In the genomic region with DNA sequence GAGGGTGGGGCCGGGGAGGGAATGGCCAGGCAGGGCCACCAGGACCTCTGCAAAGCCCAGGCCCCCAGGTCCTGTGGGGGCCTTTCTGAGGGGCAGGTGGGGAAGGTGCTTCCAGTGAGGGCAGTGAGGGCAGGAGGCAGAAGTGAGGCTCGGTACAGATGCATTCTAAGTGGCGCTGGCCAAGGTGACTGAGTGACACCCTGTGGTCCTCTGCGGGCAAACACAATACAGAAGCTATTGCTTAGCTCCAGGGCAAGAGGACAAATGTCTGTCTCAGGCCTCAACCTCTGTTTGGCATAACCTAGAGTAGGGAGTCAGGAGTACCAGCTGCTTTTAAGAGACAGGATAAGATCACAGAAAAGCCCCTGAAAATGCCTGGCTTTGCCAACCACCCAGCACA, we compare ENCODE assay signal across 30 cellular contexts. TPM values are rescaled to one million over a fixed set of nuclear protein-coding genes. Genes with fewer than 3 reads are reported as not detected.
"Had no signal": no experiment of that assay in that cellular context is flagged by ENCODE, and none has a peak within 500 bp of the region (broad histone marks: within the 10 kb centered on the region; RNA-seq: fewer than 3 reads in every experiment).

No MANE protein-coding gene starts in this region.

- H3K27me3 Mint-ChIP-seq: activated CD8-positive, alpha-beta memory T cell treated with anti-CD3 and anti-CD28 coated beads, Interleukin-2, amount 10 ng/mL, durations not matched to agents 7 days and 5 days; brain had no signal

- H3K9me3 ChIP-seq: SJSA1 had no signal

- DNase-seq: activated CD4-positive, alpha-beta T cell treated with anti-CD3 and anti-CD28 coated beads for 48 hours; activated CD4-positive, alpha-beta T cell treated with anti-CD3 and anti-CD28 coated beads, Interleukin-2, amount 50 U/mL, for 48 hours; activated CD4-positive, CD25-positive, alpha-beta regulatory T cell treated with anti-CD3 and anti-CD28 coated beads, Interleukin-2, amount 50 U/mL, for 72 hours; activated CD8-positive, alpha-beta memory T cell treated with anti-CD3 and anti-CD28 coated beads, Interleukin-2, amount 10 ng/mL, durations not matched to agents 7 days and 5 days; activated effector memory CD4-positive, alpha-beta T cell treated with Interleukin-2 at 50 U/mL for 16 hours; activated naive CD4-positive, alpha-beta T cell; activated naive CD8-positive, alpha-beta T cell treated with anti-CD3 and anti-CD28 coated beads, Interleukin-2, amount 50 U/mL, for 24 hours; activated T-cell treated with anti-CD3 and anti-CD28 coated beads, Interleukin-2, amount 50 U/mL, for 24 hours; amniotic stem cell; Kasumi-1; NCI-H1092 treated with DMSO at 0.1 percent for 48 hours; NCI-H1417 treated with DMSO at 0.1 percent for 48 hours; NCI-H1694; NCI-H2029; NCI-H510A treated with DMSO at 0.1 percent for 48 hours; NCI-H69; PC-9; Right ventricle myocardium superior; SW 1271; T-helper 9 cell had no signal

- H3K27ac Mint-ChIP-seq: activated CD8-positive, alpha-beta memory T cell treated with anti-CD3 and anti-CD28 coated beads, Interleukin-2, amount 10 ng/mL, durations not matched to agents 7 days and 5 days; activated naive CD8-positive, alpha-beta T cell treated with anti-CD3 and anti-CD28 coated beads, Interleukin-2, amount 50 U/mL, for 24 hours; activated T-cell treated with anti-CD3 and anti-CD28 coated beads, Interleukin-2, amount 50 U/mL, for 24 hours; activated T-helper 1 cell treated with anti-CD3 and anti-CD28 coated beads, Interleukin-12 subunit alpha, Interleukin-12 subunit beta, Interleukin-2, Interleukin-4 antibody, amounts not matched to agents 30 ng/mL and 10 ng/mL and 1 ng/mL, durations not matched to agents 14 hours and 24 hours and 36 hours; T-helper 1 cell treated with Interleukin-12 subunit alpha and Interleukin-12 subunit beta and Interleukin-4 antibody, amounts not matched to agents 30 μg/mL and 1 μg/mL, for 36 hours; WTC11 had no signal

- H3K36me3 Mint-ChIP-seq: activated CD8-positive, alpha-beta memory T cell treated with anti-CD3 and anti-CD28 coated beads, Interleukin-2, amount 10 ng/mL, durations not matched to agents 7 days and 5 days; activated naive CD4-positive, alpha-beta T cell treated with anti-CD3 and anti-CD28 coated beads, Interleukin-2, amount 50 U/mL, for 72 hours had no signal

- H3K4me3 Mint-ChIP-seq: activated CD8-positive, alpha-beta memory T cell treated with anti-CD3 and anti-CD28 coated beads, Interleukin-2, amount 10 ng/mL, durations not matched to agents 7 days and 5 days; activated naive CD8-positive, alpha-beta T cell treated with anti-CD3 and anti-CD28 coated beads, Interleukin-2, amount 50 U/mL, for 24 hours; activated T-cell treated with anti-CD3 and anti-CD28 coated beads, Interleukin-2, amount 50 U/mL, for 24 hours; activated T-helper 1 cell treated with anti-CD3 and anti-CD28 coated beads, Interleukin-12 subunit alpha, Interleukin-12 subunit beta, Interleukin-2, Interleukin-4 antibody, amounts not matched to agents 30 ng/mL and 10 ng/mL and 1 ng/mL, durations not matched to agents 14 hours and 24 hours and 36 hours; brain; T-helper 1 cell treated with Interleukin-12 subunit alpha and Interleukin-12 subunit beta and Interleukin-4 antibody, amounts not matched to agents 30 μg/mL and 1 μg/mL, for 36 hours; WTC11 had no signal

- FAIRE-seq: astrocyte had no signal

- H3K9me3 Mint-ChIP-seq: activated naive CD4-positive, alpha-beta T cell treated with anti-CD3 and anti-CD28 coated beads, Interleukin-2, amount 50 U/mL, for 72 hours; activated naive CD8-positive, alpha-beta T cell treated with anti-CD3 and anti-CD28 coated beads, Interleukin-2, amount 50 U/mL, for 24 hours; activated T-cell treated with anti-CD3 and anti-CD28 coated beads, Interleukin-2, amount 50 U/mL, for 24 hours; activated T-helper 1 cell treated with anti-CD3 and anti-CD28 coated beads, Interleukin-12 subunit alpha, Interleukin-12 subunit beta, Interleukin-2, Interleukin-4 antibody, amounts not matched to agents 30 ng/mL and 10 ng/mL and 1 ng/mL, durations not matched to agents 14 hours and 24 hours and 36 hours; brain; T-helper 1 cell treated with Interleukin-12 subunit alpha and Interleukin-12 subunit beta and Interleukin-4 antibody, amounts not matched to agents 30 μg/mL and 1 μg/mL, for 36 hours; WTC11 had no signal

- H3K4me3 ChIP-seq: cardiac muscle cell, PC-9, SJSA1 had no signal

- H3K27me3 ChIP-seq: cardiac muscle cell, SJSA1 had no signal

- H3K4me1 ChIP-seq: SJSA1 had no signal

- H3K36me3 ChIP-seq: cardiac muscle cell, SJSA1 had no signal

- H3K27ac ChIP-seq: cardiac muscle cell, PC-9, SJSA1 had no signal

- H3K4me1 Mint-ChIP-seq: activated CD8-positive, alpha-beta memory T cell treated with anti-CD3 and anti-CD28 coated beads, Interleukin-2, amount 10 ng/mL, durations not matched to agents 7 days and 5 days had no signal

- ATAC-seq: activated CD8-positive, alpha-beta memory T cell treated with anti-CD3 and anti-CD28 coated beads, Interleukin-2, amount 10 ng/mL, durations not matched to agents 7 days and 5 days; activated naive CD4-positive, alpha-beta T cell treated with anti-CD3 and anti-CD28 coated beads, Interleukin-2, amount 50 U/mL, for 72 hours; activated naive CD8-positive, alpha-beta T cell treated with anti-CD3 and anti-CD28 coated beads, Interleukin-2, amount 50 U/mL, for 24 hours; SK-N-SH treated with all-trans-retinoic acid at 6 μM for 48 hours; WTC11 had no signal

RNA-seq across cellular contexts. Expression of a gene that starts 31.3 kb away (rescaled TPM):
- total RNA-seq: PC-9, RPMI7951, SJSA1 had no signal
- polyA plus RNA-seq: cardiac muscle cell had no signal

RNA-seq across cellular contexts. Expression of a gene that starts 49.0 kb away (rescaled TPM):
- total RNA-seq: SJSA1 had no signal
